In the genomic region with DNA sequence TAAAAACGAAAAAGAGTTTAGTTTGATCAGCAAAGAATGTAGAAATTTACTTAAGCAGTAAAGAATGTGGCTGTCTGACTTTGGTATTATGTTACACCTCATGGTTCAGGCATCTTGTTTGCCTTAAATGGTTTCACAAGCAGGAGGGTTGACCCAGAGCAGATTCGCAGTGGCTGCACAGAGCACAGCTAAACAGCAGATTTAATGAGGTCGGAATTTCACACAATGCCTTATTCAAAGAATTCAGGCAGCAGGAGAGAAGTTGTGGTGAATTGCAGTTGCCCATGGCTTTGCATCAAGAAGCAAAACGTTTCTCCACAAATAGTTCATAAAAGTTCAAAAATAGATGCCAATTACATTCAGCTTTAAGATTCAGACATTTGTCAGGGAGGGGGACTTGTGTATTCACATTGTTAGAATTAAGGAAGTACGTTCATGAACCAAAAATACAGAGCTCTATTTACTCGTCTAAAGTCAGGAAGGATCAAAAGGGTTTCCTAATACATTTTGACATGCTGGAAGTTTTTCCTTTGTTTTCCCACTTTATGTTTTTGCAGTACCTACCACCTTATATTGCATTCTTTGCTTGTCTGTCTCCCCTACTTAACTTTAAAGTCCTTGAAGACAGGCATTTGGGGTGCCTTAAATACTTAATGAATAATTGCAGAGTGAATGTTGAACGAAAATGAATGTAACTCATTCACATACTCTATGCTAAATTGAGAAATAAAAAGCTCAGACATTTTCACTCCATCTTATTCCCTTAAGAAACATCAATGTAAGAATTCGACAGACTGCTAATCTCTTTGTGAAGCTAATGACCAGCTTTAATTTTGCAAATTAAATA, we compare ENCODE assay signal across 9 cellular contexts.
DNase-seq lines count a peak whose midpoint lies in the region; ATAC-seq and TF ChIP-seq lines count a peak whose summit lies in the region.
"Had no signal": no experiment of that assay in that cellular context is flagged by ENCODE, and none has a peak within 500 bp of the region (broad histone marks: within the 10 kb centered on the region; RNA-seq: fewer than 3 reads in every experiment).

No MANE protein-coding gene starts in this region.

- H3K9me3 Mint-ChIP-seq in Calu3 (ENCODE audit: low read depth, unreplicated experiment): no peaks in the 10 kb centered on the region
- H3K9me3 Mint-ChIP-seq in activated T-helper 17 cell treated with anti-CD3 and anti-CD28 coated beads, Interleukin-2, amount 50 U/mL, for 72 hours: peaks cover 5% of the 10 kb centered on the region

- no peaks in the 10 kb centered on the region for H3K27me3 Mint-ChIP-seq in Calu3 (ENCODE audit: unreplicated experiment)
- H3K27me3 Mint-ChIP-seq in activated T-helper 17 cell treated with anti-CD3 and anti-CD28 coated beads, Interleukin-2, amount 50 U/mL, for 72 hours: peaks cover 8% of the 10 kb centered on the region

- DNase-seq in Calu3 (peak; percentile 44), fibroblast of pulmonary artery (ENCODE audit: low read depth) (peak; percentile 96), non-pigmented ciliary epithelial cell (ENCODE audit: low read depth) (peak; percentile 99), GM10248 (ENCODE audit: extremely low spot score) (no peak)

- CTCF ChIA-PET in Calu3 (lab: Charles Lee): interaction anchor here (0.5 kb wide), 1 partner anchor 18 kb away, joined by 5 read pairs; no protein-coding TSS in a partner anchor
- CTCF ChIA-PET in GM10248 (lab: Yijun Ruan, JAX): interaction anchor here (0.7 to 1.3 kb wide), 2 partner anchors 10 to 38 kb away, joined by 3 read pairs; no protein-coding TSS in a partner anchor

- peak overlapping the region; percentile 45 for H3K4me2 ChIP-seq in OCI-LY1 (ENCODE audit: low read length)

- intact Hi-C loops in Calu3 (cut with micrococcal nuclease; ENCODE audit: unreplicated experiment): loop anchor here (10.0 kb wide), 1 partner anchor 73 kb away; no protein-coding TSS in a partner anchor

- peak overlapping the region; percentile 51 for H3K4me3 Mint-ChIP-seq in Calu3 (ENCODE audit: low read depth, unreplicated experiment)
- H3K4me3 Mint-ChIP-seq in activated T-helper 17 cell treated with anti-CD3 and anti-CD28 coated beads, Interleukin-2, amount 50 U/mL, for 72 hours: no peak overlapping the region
- H3K4me3 Mint-ChIP-seq: activated naive CD8-positive, alpha-beta T cell had no signal

- POLR2A ChIA-PET in GM10248 (lab: Yijun Ruan, JAX): no interaction called here

- H3F3A ChIP-seq in OCI-LY1 (ENCODE audit: insufficient read depth, low read length): no peaks in the 10 kb centered on the region

- H3K79me2 ChIP-seq in OCI-LY1 (ENCODE audit: insufficient read depth, low read length): no peaks in the 10 kb centered on the region

- no peaks in the 10 kb centered on the region for H3K9me2 ChIP-seq in OCI-LY1 (ENCODE audit: low read depth, low read length)

- peaks cover 23% of the 10 kb centered on the region for H3K4me1 ChIP-seq in OCI-LY1 (ENCODE audit: insufficient read depth, low read length, severe bottlenecking)

- H3K36me3 Mint-ChIP-seq in Calu3 (ENCODE audit: insufficient read depth, unreplicated experiment): no peaks in the 10 kb centered on the region
- H3K36me3 Mint-ChIP-seq in activated T-helper 17 cell treated with anti-CD3 and anti-CD28 coated beads, Interleukin-2, amount 50 U/mL, for 72 hours (ENCODE audit: low read depth): no peaks in the 10 kb centered on the region
- H3K36me3 Mint-ChIP-seq: activated naive CD8-positive, alpha-beta T cell had no signal

- no TSS peak for BruUV-seq in Calu3 (replicated peaks; lab: Mats Ljungman, UMichigan)

- H3K27ac ChIP-seq in OCI-LY1 (ENCODE audit: low read depth, low read length, poor library complexity, severe bottlenecking): peak overlapping the region; percentile 15

- no peaks in the 10 kb centered on the region for H3K36me3 ChIP-seq in OCI-LY1 (ENCODE audit: insufficient read depth, low read length)

- no peaks in the 10 kb centered on the region for H3K9me3 ChIP-seq in OCI-LY1 (ENCODE audit: low read length)

- H3K27me3 ChIP-seq in OCI-LY1 (ENCODE audit: insufficient read depth, low read length): no peaks in the 10 kb centered on the region

- H2AFZ ChIP-seq in OCI-LY1 (ENCODE audit: low read length): peak overlapping the region; percentile 86

- TF ChIP-seq CTCF in Calu3 (IDR thresholded peaks at IDR 0.05; ENCODE audit: unreplicated experiment): no peak
- TF ChIP-seq CTCF in OCI-LY1 (IDR thresholded peaks at IDR 0.05; ENCODE audit: low read length): no peak
- no peak for TF ChIP-seq CTCF in fibroblast of pulmonary artery (IDR thresholded peaks at IDR 0.05; ENCODE audit: low read length, missing control alignments)
- no peak for TF ChIP-seq CTCF in GM10248 (IDR thresholded peaks at IDR 0.05; ENCODE audit: control extremely low read depth, extremely low read depth, low read depth, missing control alignments)

- peaks cover 12% of the 10 kb centered on the region for H3K4me1 Mint-ChIP-seq in Calu3 (ENCODE audit: low read depth, unreplicated experiment)
- no peaks in the 10 kb centered on the region for H3K4me1 Mint-ChIP-seq in activated T-helper 17 cell treated with anti-CD3 and anti-CD28 coated beads, Interleukin-2, amount 50 U/mL, for 72 hours

- no peak overlapping the region for H3K4me3 ChIP-seq in OCI-LY1 (ENCODE audit: low read depth, low read length, poor library complexity, severe bottlenecking)
- H3K4me3 ChIP-seq in fibroblast of pulmonary artery (replicated peaks; ENCODE audit: low read depth, low read length): no peak overlapping the region

- ATAC-seq in HG03521 (IDR thresholded peaks at IDR 0.05; ENCODE audit: unreplicated experiment) (no peak), HG02798 (IDR thresholded peaks at IDR 0.05; ENCODE audit: poor library complexity, unreplicated experiment) (no peak)
- no peak for ATAC-seq in activated T-helper 17 cell treated with anti-CD3 and anti-CD28 coated beads, Interleukin-2, amount 50 U/mL, for 72 hours (replicated peaks)

- H4K20me1 ChIP-seq in OCI-LY1 (ENCODE audit: insufficient read depth, low read length): no peaks in the 10 kb centered on the region

- no peak overlapping the region for H3K9ac ChIP-seq in OCI-LY1 (ENCODE audit: low read length)

- peak overlapping the region; percentile 90 for H3K27ac Mint-ChIP-seq in Calu3 (ENCODE audit: unreplicated experiment)
- no peak overlapping the region for H3K27ac Mint-ChIP-seq in activated T-helper 17 cell treated with anti-CD3 and anti-CD28 coated beads, Interleukin-2, amount 50 U/mL, for 72 hours
- H3K27ac Mint-ChIP-seq: activated naive CD8-positive, alpha-beta T cell had no signal
